In the genomic region with DNA sequence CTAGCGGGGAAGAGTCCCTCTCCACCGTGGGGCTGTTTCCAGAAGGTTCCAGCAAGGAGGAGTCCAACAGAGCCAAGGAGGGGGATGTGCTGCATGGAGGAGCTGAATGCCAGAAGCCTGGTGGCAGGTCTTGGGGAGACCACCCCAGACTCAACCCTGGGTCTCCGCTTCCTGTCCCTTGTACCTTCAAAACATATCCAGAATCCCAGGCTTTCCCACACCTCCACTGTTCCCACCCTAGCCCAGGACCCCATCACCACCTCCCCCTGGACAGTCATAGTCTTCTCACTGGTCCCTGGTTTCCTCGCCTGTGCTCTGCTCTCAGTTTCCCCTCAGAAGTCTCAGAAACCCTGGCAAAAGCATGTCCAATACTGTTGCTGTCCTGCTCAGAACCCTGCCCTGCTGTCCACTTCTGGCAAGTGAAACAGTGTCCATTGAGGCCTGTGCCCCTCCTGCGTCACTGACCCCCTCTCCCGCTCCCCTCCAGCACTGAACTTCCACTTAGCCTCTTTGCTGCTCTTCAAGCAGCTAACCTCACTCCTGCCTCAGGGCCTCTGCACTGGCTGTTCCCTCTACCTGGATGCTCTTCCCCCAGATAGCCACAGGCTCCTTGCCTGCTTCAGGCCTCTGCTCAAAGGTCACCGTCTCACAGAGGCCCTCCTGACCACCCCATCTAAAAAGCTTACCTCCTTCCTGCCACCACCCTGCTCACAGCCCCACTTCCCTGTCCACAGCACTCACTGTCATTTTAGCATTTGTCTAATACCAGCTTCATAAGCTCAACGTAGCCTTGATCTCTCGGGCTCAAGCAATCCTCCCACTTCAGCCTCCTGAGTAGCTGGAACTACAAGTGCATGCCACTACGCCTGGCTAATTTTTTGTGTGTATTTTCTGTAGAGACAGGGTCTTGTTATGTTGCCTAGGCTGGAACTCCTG, we compare ENCODE assay signal across 21 cellular contexts.
DNase-seq lines count a peak whose midpoint lies in the region; FAIRE-seq and TF ChIP-seq lines count a peak whose summit lies in the region.
"Had no signal": no experiment of that assay in that cellular context is flagged by ENCODE, and none has a peak within 500 bp of the region (broad histone marks: within the 10 kb centered on the region; RNA-seq: fewer than 3 reads in every experiment).

No MANE protein-coding gene starts in this region.

- H3K4me2 ChIP-seq in neural progenitor cell: peak overlapping the region; percentile 78

- peak overlapping the region; percentile 30 for H3K27ac Mint-ChIP-seq in neural progenitor cell
- H3K27ac Mint-ChIP-seq: activated naive CD4-positive, alpha-beta T cell treated with anti-CD3 and anti-CD28 coated beads, Interleukin-2, amount 10 ng/mL, durations not matched to agents 7 days and 5 days; dendritic cell treated with granulocyte-macrophage colony-stimulating factor and Interleukin-4, amounts not matched to agents 40 ng/mL and 50 ng/mL, for 4 days; T-helper 2 cell treated with Interferon-gamma antibody and Interleukin-4, amounts not matched to agents 5 μg/mL and 100 μg/mL, for 36 hours had no signal

- H2AFZ ChIP-seq in neural progenitor cell (replicated peaks): peak overlapping the region; percentile 69

- peaks cover 7% of the 10 kb centered on the region for H3K4me1 ChIP-seq in HUES6 (ENCODE audit: control insufficient read depth, insufficient read depth, low read length)
- peaks cover 7% of the 10 kb centered on the region for H3K4me1 ChIP-seq in neural progenitor cell
- H3K4me1 ChIP-seq: esophagus muscularis mucosa, right lobe of liver had no signal

- no peaks in the 10 kb centered on the region for H3K79me2 ChIP-seq in neural progenitor cell (ENCODE audit: low read depth)

- H3K36me3 Mint-ChIP-seq in neural progenitor cell: no peaks in the 10 kb centered on the region
- H3K36me3 Mint-ChIP-seq: activated naive CD4-positive, alpha-beta T cell treated with anti-CD3 and anti-CD28 coated beads, Interleukin-2, amount 10 ng/mL, durations not matched to agents 7 days and 5 days; IgD-negative memory B cell had no signal

- H3K9ac ChIP-seq in HUES6 (ENCODE audit: low read length): no peak overlapping the region
- no peak overlapping the region for H3K9ac ChIP-seq in neural progenitor cell

- H3K27ac ChIP-seq in HUES6 (ENCODE audit: low read depth, low read length) (no peak overlapping the region), neural progenitor cell (no peak overlapping the region)
- H3K27ac ChIP-seq: esophagus muscularis mucosa, right lobe of liver had no signal

- peaks cover 8% of the 10 kb centered on the region for H3K4me1 Mint-ChIP-seq in neural progenitor cell
- H3K4me1 Mint-ChIP-seq: activated naive CD4-positive, alpha-beta T cell treated with anti-CD3 and anti-CD28 coated beads, Interleukin-2, amount 10 ng/mL, durations not matched to agents 7 days and 5 days; IgD-negative memory B cell had no signal

- H3K4me3 ChIP-seq in HUES6 (ENCODE audit: low read depth, low read length) (peak overlapping the region; percentile 65), neural progenitor cell (no peak overlapping the region)
- H3K4me3 ChIP-seq: esophagus muscularis mucosa, right lobe of liver had no signal

- H3K36me3 ChIP-seq in HUES6 (ENCODE audit: control insufficient read depth, insufficient read depth, low read length) (no peaks in the 10 kb centered on the region), neural progenitor cell (no peaks in the 10 kb centered on the region)
- H3K36me3 ChIP-seq: esophagus muscularis mucosa, right lobe of liver had no signal

- DNase-seq in D721Med (ENCODE audit: insufficient read length, low spot score): peak; percentile 8
- peak; percentile 16 for DNase-seq in epidermal melanocyte (ENCODE audit: insufficient read length, low spot score)
- DNase-seq in neural progenitor cell (ENCODE audit: low spot score): no peak
- DNase-seq in COLO829 (ENCODE audit: low spot score): no peak
- DNase-seq in GM19238 (ENCODE audit: insufficient read length, low spot score): no peak
- DNase-seq in iPS-NIHi11 (ENCODE audit: low spot score): no peak
- DNase-seq in OCI-M1 (lab: John Stamatoyannopoulos, UW): no peak
- DNase-seq: activated naive CD4-positive, alpha-beta T cell treated with anti-CD3 and anti-CD28 coated beads, Interleukin-2, amount 10 ng/mL, durations not matched to agents 7 days and 5 days; AML-193; COR-L47; midbrain; NCI-H2029; NCI-H510A treated with DMSO at 0.1 percent for 48 hours; nucleus accumbens; SHP77 treated with DMSO at 0.1 percent for 48 hours had no signal

- peaks cover under 1% of the 10 kb centered on the region; the same call in 1 of the 2 replicates for H3K9me3 ChIP-seq in HUES6 (ENCODE audit: control insufficient read depth, insufficient read depth, low read depth, low read length)
- no peaks in the 10 kb centered on the region for H3K9me3 ChIP-seq in neural progenitor cell (ENCODE audit: low read depth)
- H3K9me3 ChIP-seq: right lobe of liver had no signal

- peaks cover 3% of the 10 kb centered on the region for H3K9me3 Mint-ChIP-seq in neural progenitor cell
- H3K9me3 Mint-ChIP-seq: dendritic cell treated with granulocyte-macrophage colony-stimulating factor and Interleukin-4, amounts not matched to agents 40 ng/mL and 50 ng/mL, for 4 days; T-helper 2 cell treated with Interferon-gamma antibody and Interleukin-4, amounts not matched to agents 5 μg/mL and 100 μg/mL, for 36 hours had no signal

- peaks cover 15% of the 10 kb centered on the region for H3K27me3 ChIP-seq in HUES6 (ENCODE audit: control insufficient read depth, insufficient read depth, low read length)
- peaks cover 33% of the 10 kb centered on the region for H3K27me3 ChIP-seq in neural progenitor cell
- H3K27me3 ChIP-seq: right lobe of liver had no signal

- H4K20me1 ChIP-seq in neural progenitor cell (ENCODE audit: low read depth): no peaks in the 10 kb centered on the region

- TF ChIP-seq CTCF in D721Med (IDR thresholded peaks at IDR 0.05; ENCODE audit: insufficient read depth, missing control alignments) (no peak), neural progenitor cell (IDR thresholded peaks at IDR 0.05) (no peak)

- H3K27me3 Mint-ChIP-seq in neural progenitor cell (ENCODE audit: insufficient read depth, low read depth): peaks cover 12% of the 10 kb centered on the region

- no peak for FAIRE-seq in D721Med (lab: Jason Lieb, UNC)

- no peak overlapping the region for H3K4me3 Mint-ChIP-seq in neural progenitor cell
- H3K4me3 Mint-ChIP-seq: activated naive CD4-positive, alpha-beta T cell treated with anti-CD3 and anti-CD28 coated beads, Interleukin-2, amount 10 ng/mL, durations not matched to agents 7 days and 5 days; dendritic cell treated with granulocyte-macrophage colony-stimulating factor and Interleukin-4, amounts not matched to agents 40 ng/mL and 50 ng/mL, for 4 days; IgD-negative memory B cell; T-helper 2 cell treated with Interferon-gamma antibody and Interleukin-4, amounts not matched to agents 5 μg/mL and 100 μg/mL, for 36 hours had no signal

- H3F3A ChIP-seq in neural progenitor cell (ENCODE audit: low read depth): no peaks in the 10 kb centered on the region

Comparison
In these comparisons a context has a peak if more than half of its experiments do, and no peak if none do; other contexts are left out.
1. DNase-seq: peak in D721Med (single experiment) and epidermal melanocyte (single experiment); none in neural progenitor cell (single experiment), COLO829 (single experiment), GM19238 (single experiment), iPS-NIHi11 (single experiment) and OCI-M1 (single experiment).